In genomic region chr5:123945548-123945947, GRCh38 we compare ENCODE assay signal across 24 cellular contexts.
"Had no signal": no experiment of that assay in that cellular context is flagged by ENCODE, and none has a peak within 500 bp of the region (broad histone marks: within the 10 kb centered on the region; RNA-seq: fewer than 3 reads in every experiment).

No MANE protein-coding gene starts in this region.

- H3K27me3 ChIP-seq: ovary, right atrium auricular region, right lobe of liver, stomach, testis, thyroid gland, transverse colon, upper lobe of left lung, vagina had no signal

- DNase-seq: islet precursor cell; left ventricle myocardium inferior; mesendoderm; naive thymus-derived CD4-positive, alpha-beta T cell; ovary; right lobe of liver; stimulated activated CD4-positive, alpha-beta T cell treated with anti-CD3 and anti-CD28 coated beads, Interleukin-12 subunit alpha, Interleukin-12 subunit beta, amount 100 ng/mL, for 4 hours; stimulated activated CD4-positive, alpha-beta T cell treated with anti-CD3 and anti-CD28 coated beads, Interleukin-15, amount 100 ng/mL, for 24 hours; stimulated activated CD4-positive, alpha-beta T cell treated with anti-CD3 and anti-CD28 coated beads, Interleukin-2, amount 100 ng/mL, for 24 hours; stimulated activated CD4-positive, alpha-beta T cell treated with anti-CD3 and anti-CD28 coated beads, Interleukin-4, amount 100 ng/mL, for 1 hour; stimulated activated naive B cell treated with anti-CD40 and anti-IgM and Interleukin-4, amounts not matched to agents 10 μg/mL and 1 μg/mL and 100 μg/mL, for 72 hours; stimulated activated naive CD8-positive, alpha-beta T cell treated with anti-CD3 and anti-CD28 coated beads, Interleukin-15, Interleukin-2, amounts not matched to agents 100 U/mL and 50 U/mL, for 24 hours; stomach; testis; thyroid gland; transverse colon; upper lobe of left lung had no signal

- H3K9me3 ChIP-seq: right lobe of liver, testis, thyroid gland, transverse colon, vagina had no signal

- H3K4me1 Mint-ChIP-seq: naive thymus-derived CD4-positive, alpha-beta T cell; stimulated activated naive B cell treated with anti-CD40 and anti-IgM and Interleukin-4, amounts not matched to agents 10 μg/mL and 1 μg/mL and 100 μg/mL, for 72 hours had no signal

- H3K36me3 Mint-ChIP-seq: natural killer cell treated with Interleukin-12 subunit alpha and Interleukin-12 subunit beta and Interleukin-15 and Interleukin-18, amount 100 ng/mL, for 72 hours had no signal

- H3K4me3 ChIP-seq: left ventricle myocardium inferior, lung, ovary, right atrium auricular region, right lobe of liver, skin epidermis, stomach, testis, thyroid gland, transverse colon, upper lobe of left lung, vagina had no signal

- ATAC-seq: naive thymus-derived CD4-positive, alpha-beta T cell; natural killer cell treated with Interleukin-12 subunit alpha and Interleukin-12 subunit beta and Interleukin-15 and Interleukin-18, amount 100 ng/mL, for 72 hours; right lobe of liver; stimulated activated naive B cell treated with anti-CD40 and anti-IgM and Interleukin-4, amounts not matched to agents 10 μg/mL and 1 μg/mL and 100 μg/mL, for 72 hours; stimulated activated naive CD8-positive, alpha-beta T cell treated with anti-CD3 and anti-CD28 coated beads, Interleukin-15, Interleukin-2, amounts not matched to agents 100 U/mL and 50 U/mL, for 24 hours had no signal

- H3K27ac ChIP-seq: left ventricle myocardium inferior, ovary, right atrium auricular region, right lobe of liver, skin epidermis, stomach, testis, thyroid gland, transverse colon, upper lobe of left lung, vagina had no signal

- H3K4me3 Mint-ChIP-seq: mesothelial cell of epicardium; naive thymus-derived CD4-positive, alpha-beta T cell; natural killer cell treated with Interleukin-12 subunit alpha and Interleukin-12 subunit beta and Interleukin-15 and Interleukin-18, amount 100 ng/mL, for 72 hours; stimulated activated naive B cell treated with anti-CD40 and anti-IgM and Interleukin-4, amounts not matched to agents 10 μg/mL and 1 μg/mL and 100 μg/mL, for 72 hours had no signal

- H3K4me1 ChIP-seq: left ventricle myocardium inferior, right atrium auricular region, right lobe of liver, stomach, testis, thyroid gland, transverse colon, upper lobe of left lung, vagina had no signal

- H3K27ac Mint-ChIP-seq: mesothelial cell of epicardium; naive thymus-derived CD4-positive, alpha-beta T cell; natural killer cell treated with Interleukin-12 subunit alpha and Interleukin-12 subunit beta and Interleukin-15 and Interleukin-18, amount 100 ng/mL, for 72 hours; progenitor cell of endocrine pancreas; stimulated activated naive B cell treated with anti-CD40 and anti-IgM and Interleukin-4, amounts not matched to agents 10 μg/mL and 1 μg/mL and 100 μg/mL, for 72 hours had no signal

- H3K36me3 ChIP-seq: left ventricle myocardium inferior, ovary, right atrium auricular region, right lobe of liver, stomach, thyroid gland, transverse colon, upper lobe of left lung, vagina had no signal

- H3K27me3 Mint-ChIP-seq: naive thymus-derived CD4-positive, alpha-beta T cell; natural killer cell treated with Interleukin-12 subunit alpha and Interleukin-12 subunit beta and Interleukin-15 and Interleukin-18, amount 100 ng/mL, for 72 hours; progenitor cell of endocrine pancreas; stimulated activated naive B cell treated with anti-CD40 and anti-IgM and Interleukin-4, amounts not matched to agents 10 μg/mL and 1 μg/mL and 100 μg/mL, for 72 hours had no signal
